8 cellular contexts compared by ENCODE assay signal in the genomic region with DNA sequence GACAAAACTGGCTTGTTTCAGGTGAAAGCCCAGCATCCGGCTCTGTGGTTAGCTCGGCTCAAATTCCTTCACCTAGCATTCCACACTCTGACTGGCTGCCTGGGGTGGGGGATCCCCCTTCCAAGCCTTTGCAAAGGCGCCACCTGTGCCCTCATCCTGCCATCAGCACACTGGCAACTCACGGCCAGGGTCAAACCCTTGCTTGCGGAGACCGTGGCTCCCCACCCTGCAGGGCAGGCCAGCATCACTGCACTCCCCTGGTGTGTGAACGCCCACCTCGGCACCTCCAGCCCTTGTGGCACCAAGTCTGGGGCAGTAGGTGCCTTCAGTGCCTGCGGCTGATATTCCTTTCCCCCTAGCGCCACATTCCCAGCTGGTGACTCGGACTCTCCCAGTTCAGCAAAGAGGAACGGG. TPM values are rescaled to one million over a fixed set of nuclear protein-coding genes. Genes with fewer than 3 reads are reported as not detected.
DNase-seq lines count a peak whose midpoint lies in the region; ATAC-seq lines count a peak whose summit lies in the region.

No MANE protein-coding gene starts in this region.

- H3K4me1 ChIP-seq in ACC112 (ENCODE audit: control insufficient read depth, insufficient read depth, low read length, unreplicated experiment) (peaks cover 30% of the 10 kb centered on the region), mononuclear cell (ENCODE audit: insufficient read depth, low read length) (peaks cover 52% of the 10 kb centered on the region)

- H3K36me3 ChIP-seq in ACC112 (ENCODE audit: insufficient read depth, low read length), result peaks cover 25% of the 10 kb centered on the region; the same call in 1 of the 2 replicates
- H3K36me3 ChIP-seq in KOPT-K1 (ENCODE audit: insufficient read depth, low read length), result peaks cover 42% of the 10 kb centered on the region

- peaks cover 40% of the 10 kb centered on the region for H3K79me2 ChIP-seq in ACC112 (ENCODE audit: control insufficient read depth, insufficient read depth, low read length, unreplicated experiment)

- H3K9me3 ChIP-seq in KOPT-K1 (ENCODE audit: insufficient read depth, low read length, poor library complexity, severe bottlenecking) (no peaks in the 10 kb centered on the region), mononuclear cell (ENCODE audit: low read depth, low read length) (no peaks in the 10 kb centered on the region)

- H3K27me3 ChIP-seq in ACC112 (ENCODE audit: insufficient read depth, low read length) (no peaks in the 10 kb centered on the region), mononuclear cell (ENCODE audit: insufficient read depth, low read length) (no peaks in the 10 kb centered on the region)

- no peak overlapping the region for H2AFZ ChIP-seq in ACC112 (ENCODE audit: low read length, unreplicated experiment)

- DNase-seq in caudate nucleus (lab: John Stamatoyannopoulos, UW) (no peak), NCI-H1105 (lab: John Stamatoyannopoulos, UW) (no peak)

- no peak for ATAC-seq in GM19452 (IDR thresholded peaks at IDR 0.05; ENCODE audit: unreplicated experiment)
- ATAC-seq in GM18858 (IDR thresholded peaks at IDR 0.05; ENCODE audit: unreplicated experiment), result no peak
- ATAC-seq in GM21367 (IDR thresholded peaks at IDR 0.05; ENCODE audit: unreplicated experiment), result no peak

- H3K4me3 ChIP-seq in ACC112 (ENCODE audit: low read depth, low read length), result peak overlapping the region; percentile 95
- peak overlapping the region; percentile 87 for H3K4me3 ChIP-seq in mononuclear cell (ENCODE audit: low read length)

- H3K27ac ChIP-seq in ACC112 (ENCODE audit: low read depth, low read length) (peak overlapping the region; percentile 85), KOPT-K1 (ENCODE audit: low read depth, low read length, poor library complexity, severe bottlenecking) (peak overlapping the region; percentile 80), caudate nucleus (ENCODE audit: low read depth, low read length) (peak overlapping the region; percentile 67)

RNA-seq across cellular contexts. Expression of gene FLII, which starts 1.3 kb away (rescaled TPM):
- 122 TPM for total RNA-seq in mononuclear cell

RNA-seq across cellular contexts. Expression of gene MIEF2, which starts 3.2 kb away (rescaled TPM):
- total RNA-seq in mononuclear cell, result 5.9 TPM

RNA-seq across cellular contexts. Expression of gene LLGL1, which starts 31.8 kb away (rescaled TPM):
- total RNA-seq in mononuclear cell, result 8.6 TPM

RNA-seq across cellular contexts. Expression of gene TOP3A, which starts 57.5 kb away (rescaled TPM):
- 33.0 TPM for total RNA-seq in mononuclear cell

RNA-seq across cellular contexts. Expression of gene SMCR8, which starts 57.8 kb away (rescaled TPM):
- 55.6 TPM for total RNA-seq in mononuclear cell
